24 cellular contexts compared by ENCODE assay signal in the genomic region with DNA sequence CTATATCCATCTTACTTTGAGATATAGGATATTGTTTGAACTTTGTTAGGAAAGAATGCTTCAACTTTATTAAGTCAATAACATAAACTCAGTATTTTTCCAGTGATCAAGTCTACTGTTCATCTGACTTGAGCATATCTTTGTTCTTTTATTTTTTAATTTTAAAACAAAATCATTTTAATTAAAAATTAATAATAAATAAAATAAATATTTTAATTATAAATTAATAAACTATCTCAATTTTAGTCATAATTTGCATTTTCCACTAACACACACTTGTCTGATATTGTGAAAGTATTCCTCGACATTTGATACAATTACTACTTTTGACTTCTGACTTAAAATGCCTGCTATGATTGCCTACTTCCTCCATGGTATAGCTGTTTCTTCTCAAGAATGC.
"Had no signal": no experiment of that assay in that cellular context is flagged by ENCODE, and none has a peak within 500 bp of the region (broad histone marks: within the 10 kb centered on the region; RNA-seq: fewer than 3 reads in every experiment).

No MANE protein-coding gene starts in this region.

- H3K4me2 ChIP-seq: hepatocyte had no signal

- H3K27ac ChIP-seq: colonic mucosa, epithelial cell of prostate, esophagus squamous epithelium, gastroesophageal sphincter, heart left ventricle, hepatocyte, left lung, lower lobe of right lung had no signal

- ATAC-seq: effector memory CD8-positive, alpha-beta T cell; esophagus mucosa; gastroesophageal sphincter; heart left ventricle; left cardiac atrium; left lung; left ventricle myocardium superior; lower lobe of right lung; mucosa of descending colon had no signal

- H3K4me3 ChIP-seq: colonic mucosa, esophagus squamous epithelium, gastroesophageal sphincter, heart left ventricle, hepatocyte, left lung, lower lobe of right lung, mucosa of descending colon had no signal

- H3K4me1 ChIP-seq: colonic mucosa, esophagus squamous epithelium, gastroesophageal sphincter, heart left ventricle, left lung, lower lobe of right lung had no signal

- H3K36me3 ChIP-seq: colonic mucosa, esophagus squamous epithelium, gastroesophageal sphincter, heart left ventricle, left lung, lower lobe of right lung had no signal

- DNase-seq: colonic mucosa; cortex of kidney; effector CD8-positive, alpha-beta T cell; effector memory CD8-positive, alpha-beta T cell; endodermal cell; erythroblast; esophagus squamous epithelium; foreskin fibroblast; foreskin melanocyte; heart left ventricle; hypothalamus; immature natural killer cell; islet precursor cell; left cardiac atrium; left lung; left ventricle myocardium superior; lower lobe of right lung; mesenchymal stem cell; mucosa of descending colon; naive B cell had no signal

- H3K9me3 ChIP-seq: colonic mucosa, gastroesophageal sphincter, heart left ventricle, left lung, lower lobe of right lung, mucosa of descending colon had no signal
